Comparison of ENCODE assay signal across 18 cellular contexts in the genomic region with DNA sequence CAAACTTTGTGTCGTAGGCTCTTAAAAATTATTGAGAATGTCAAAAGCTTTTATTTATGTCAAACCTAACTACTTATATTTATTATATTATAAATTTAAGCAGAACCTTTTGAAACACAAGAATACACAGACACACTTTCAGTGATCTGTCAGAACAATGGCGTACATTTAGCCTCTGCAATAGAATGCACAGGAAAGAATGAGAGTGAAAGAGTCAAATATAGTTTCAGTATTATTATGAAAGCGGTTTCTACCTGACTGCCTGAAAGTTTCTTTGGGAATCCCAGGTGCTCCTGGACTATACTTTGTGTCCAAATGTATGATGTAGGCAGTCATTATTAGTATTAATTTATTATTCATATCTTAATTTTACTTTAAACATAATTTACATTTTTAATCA.
DNase-seq lines count a peak whose midpoint lies in the region; ATAC-seq, FAIRE-seq and TF ChIP-seq lines count a peak whose summit lies in the region.
"Had no signal": no experiment of that assay in that cellular context is flagged by ENCODE, and none has a peak within 500 bp of the region (broad histone marks: within the 10 kb centered on the region; RNA-seq: fewer than 3 reads in every experiment).

No MANE protein-coding gene starts in this region.

- H3K27ac ChIP-seq in MM.1S (ENCODE audit: low read length) (no peak overlapping the region), GM12878 (ENCODE audit: control insufficient read depth, insufficient read depth) (no peak overlapping the region), suprapubic skin (no peak overlapping the region)
- H3K27ac ChIP-seq: 22Rv1; A549; BLaER1 treated with 17β-estradiol and CSF1 and Interleukin-3, amounts not matched to agents 10 nM and 100 nM; C4-2B had no signal

- SMC1A ChIA-PET in GM12878 (lab: Charles Lee; ENCODE audit: uncharacterized antibody, unreplicated experiment) = no interaction called here

- no peaks in the 10 kb centered on the region for H4K20me1 ChIP-seq in MM.1S (ENCODE audit: insufficient read depth, low read length)
- no peaks in the 10 kb centered on the region for H4K20me1 ChIP-seq in GM12878 (ENCODE audit: control insufficient read depth, insufficient read depth)
- H4K20me1 ChIP-seq: BLaER1 treated with 17β-estradiol and CSF1 and Interleukin-3, amounts not matched to agents 10 nM and 100 nM had no signal

- WGBS in GM12878 (ENCODE audit: insufficient coverage, insufficient replicate concordance, low lambda C conversion rate, missing lambda C conversion rate) = 7% methylated on average over 3 of the region's 3 CpGs
- 86% methylated on average over 3 of the region's 3 CpGs for WGBS in suprapubic skin

- FAIRE-seq in GM12878 (lab: Jason Lieb, UNC) = no peak
- FAIRE-seq: A549, D721Med, GM12891, GM19239 had no signal

- no peaks in the 10 kb centered on the region for H3K79me2 ChIP-seq in MM.1S (ENCODE audit: low read length)
- H3K79me2 ChIP-seq in GM12878 (ENCODE audit: control insufficient read depth, insufficient read depth, low read length) = no peaks in the 10 kb centered on the region

- H3K9me3 ChIP-seq in MM.1S (replicated peaks; ENCODE audit: insufficient read depth, low read length) (no peaks in the 10 kb centered on the region; the same call in 1 of the 2 replicates), GM12878 (replicated peaks; ENCODE audit: control insufficient read depth, insufficient read depth, low read length) (no peaks in the 10 kb centered on the region), suprapubic skin (no peaks in the 10 kb centered on the region)
- H3K9me3 ChIP-seq: A549, Caco-2 had no signal

- in situ Hi-C loops in GM12878 (cut with MboI) = no loop called here

- DNase-seq in MM.1S = peak; percentile 44
- no peak for DNase-seq in GM12878 (ENCODE audit: low read depth, low spot score)
- no peak for DNase-seq in GDM1 (lab: John Stamatoyannopoulos, UW)
- no peak for DNase-seq in suprapubic skin (ENCODE audit: low spot score in 2 of 2)
- DNase-seq: AML-193; Caco-2; Calu3; CD4-positive, alpha-beta T cell; CD8-positive, alpha-beta T cell; DMS79 treated with DMSO at 0.1 percent for 48 hours had no signal

- no TSS peak for BruUV-seq in GM12878 (replicated peaks; lab: Mats Ljungman, UMichigan)

- no peak for TF ChIP-seq RAD21 in GM12878 (IDR thresholded peaks at IDR 0.05; ENCODE audit: insufficient read depth, low read depth, low read length)

- TF ChIP-seq CTCF in MM.1S (IDR thresholded peaks at IDR 0.05; ENCODE audit: low read length) (no peak), GM12878 (IDR thresholded peaks at IDR 0.05 in 2 of 3, conservative IDR thresholded peaks at IDR 0.05 in 1 of 3; ENCODE audit: control insufficient read depth in 2 of 3, extremely low read depth in 1 of 3, insufficient read depth in 1 of 3, low read depth in 3 of 3, low read length in 3 of 3) (no peak), suprapubic skin (IDR thresholded peaks at IDR 0.05) (no peak)

- no peak overlapping the region for H3K9ac ChIP-seq in MM.1S (ENCODE audit: low read length)
- H3K9ac ChIP-seq in GM12878 (ENCODE audit: control insufficient read depth, insufficient read depth, low read length) = no peak overlapping the region
- H3K9ac ChIP-seq: BLaER1 treated with 17β-estradiol and CSF1 and Interleukin-3, amounts not matched to agents 10 nM and 100 nM had no signal

- H3K27me3 ChIP-seq in MM.1S (replicated peaks; ENCODE audit: insufficient read depth, low read length) = no peaks in the 10 kb centered on the region
- no peaks in the 10 kb centered on the region for H3K27me3 ChIP-seq in GM12878 (replicated peaks in 1 of 2; ENCODE audit: control insufficient read depth in 2 of 2, insufficient read depth in 2 of 2, low read length in 1 of 2)
- H3K27me3 ChIP-seq in suprapubic skin = no peaks in the 10 kb centered on the region
- H3K27me3 ChIP-seq: BLaER1 treated with 17β-estradiol and CSF1 and Interleukin-3, amounts not matched to agents 10 nM and 100 nM had no signal

- peaks cover 5% of the 10 kb centered on the region for H3F3A ChIP-seq in MM.1S (ENCODE audit: insufficient read depth, low read length)

- peaks cover 13% of the 10 kb centered on the region for H3K4me1 ChIP-seq in MM.1S (ENCODE audit: low read length)
- no peaks in the 10 kb centered on the region for H3K4me1 ChIP-seq in GM12878 (ENCODE audit: control insufficient read depth, insufficient read depth, low read length)
- H3K4me1 ChIP-seq in suprapubic skin = no peaks in the 10 kb centered on the region
- H3K4me1 ChIP-seq: A549, Caco-2 had no signal

- no peak for TF ChIP-seq EP300 in GM12878 (IDR thresholded peaks at IDR 0.05; ENCODE audit: borderline replicate concordance in 1 of 2, control insufficient read depth in 1 of 2, low read depth in 2 of 2, low read length in 2 of 2)
- no peak for TF ChIP-seq EP300 in suprapubic skin (IDR thresholded peaks at IDR 0.05)

- no peaks in the 10 kb centered on the region for H3K9me2 ChIP-seq in MM.1S (replicated peaks; ENCODE audit: insufficient read depth, low read length)

- POLR2A ChIA-PET in GM12878 (lab: Charles Lee) = no interaction called here

- intact Hi-C loops in GM12878 (cut with micrococcal nuclease; ENCODE audit: unreplicated experiment) = no loop called here

- CTCF ChIA-PET in GM12878 (lab: Yijun Ruan, JAX) = no interaction called here

- TF ChIP-seq POLR2A in GM12878 (IDR thresholded peaks at IDR 0.05; ENCODE audit: low read depth, low read length) = no peak
- no peak for TF ChIP-seq POLR2A in suprapubic skin (IDR thresholded peaks at IDR 0.05)

- no peaks in the 10 kb centered on the region for H3K36me3 ChIP-seq in MM.1S (replicated peaks; ENCODE audit: insufficient read depth, low read length)
- H3K36me3 ChIP-seq in GM12878 (ENCODE audit: control insufficient read depth in 2 of 2, insufficient read depth in 2 of 2, low read length in 1 of 2) = no peaks in the 10 kb centered on the region
- H3K36me3 ChIP-seq in suprapubic skin = no peaks in the 10 kb centered on the region
- H3K36me3 ChIP-seq: BLaER1 treated with 17β-estradiol and CSF1 and Interleukin-3, amounts not matched to agents 10 nM and 100 nM had no signal

- H3K4me3 ChIP-seq in MM.1S (ENCODE audit: low read length) (no peak overlapping the region), GM12878 (no peak overlapping the region), suprapubic skin (no peak overlapping the region)
- H3K4me3 ChIP-seq: A549; BLaER1 treated with 17β-estradiol and CSF1 and Interleukin-3, amounts not matched to agents 10 nM and 100 nM had no signal

- no peak overlapping the region for H3K4me2 ChIP-seq in MM.1S (ENCODE audit: low read depth, low read length)
- H3K4me2 ChIP-seq in GM12878 (ENCODE audit: control insufficient read depth, insufficient read depth) = no peak overlapping the region
- H3K4me2 ChIP-seq: A549; BLaER1 treated with 17β-estradiol and CSF1 and Interleukin-3, amounts not matched to agents 10 nM and 100 nM had no signal

- H2AFZ ChIP-seq in MM.1S (ENCODE audit: low read length) (no peak overlapping the region), GM12878 (ENCODE audit: control insufficient read depth, low read depth, low read length) (no peak overlapping the region)

- ATAC-seq in HG02610 (IDR thresholded peaks at IDR 0.05; ENCODE audit: unreplicated experiment) (peak; percentile 54), GM12878 (peak; percentile 52)
- ATAC-seq: A549; CD8-positive, alpha-beta T cell had no signal

- RAD21 ChIA-PET in GM12878 (lab: Charles Lee; ENCODE audit: unreplicated experiment) = no interaction called here

TF ChIP-seq in GM12878, 131 proteins besides CTCF, POLR2A, EP300 and RAD21:
- TF ChIP-seq ZNF207 (IDR thresholded peaks at IDR 0.05; ENCODE audit: borderline replicate concordance) (no peak), YBX1 (IDR thresholded peaks at IDR 0.05) (no peak), TARDBP (IDR thresholded peaks at IDR 0.05; ENCODE audit: borderline replicate concordance) (no peak)
